Comparison of ENCODE assay signal across 24 cellular contexts in genomic region chr11:104524276-104524675, GRCh38.
"Had no signal": no experiment of that assay in that cellular context is flagged by ENCODE, and none has a peak within 500 bp of the region (broad histone marks: within the 10 kb centered on the region; RNA-seq: fewer than 3 reads in every experiment).

No MANE protein-coding gene starts in this region.

- H3K4me1 ChIP-seq: lower lobe of right lung, parathyroid adenoma, right atrium auricular region, thyroid gland had no signal

- H3K79me2 ChIP-seq: parathyroid adenoma had no signal

- DNase-seq: dorsolateral prefrontal cortex; effector CD4-positive, alpha-beta T cell; foreskin melanocyte; glutamatergic neuron; heart right ventricle; hippocampal formation; kidney glomerular epithelial cell; left ventricle myocardium superior; lower lobe of right lung; naive B cell; stimulated activated CD4-positive, alpha-beta T cell treated with anti-CD3 and anti-CD28 coated beads, Interleukin-2, amount 100 ng/mL, for 24 hours; stimulated activated CD4-positive, alpha-beta T cell treated with anti-CD3 and anti-CD28 coated beads, Interleukin-4, amount 100 ng/mL, for 24 hours; stimulated activated naive CD4-positive, alpha-beta T cell treated with Interleukin-2 at 50 U/mL for 16 hours; stomach; thyroid gland; trophoblast cell had no signal

- H3K9ac ChIP-seq: parathyroid adenoma had no signal

- H3K27me3 ChIP-seq: dorsolateral prefrontal cortex, heart right ventricle, right atrium auricular region, stomach, thyroid gland, vagina had no signal

- ATAC-seq: esophagus mucosa; heart right ventricle; left ventricle myocardium superior; lower lobe of right lung; natural killer cell treated with Interleukin-12 subunit alpha and Interleukin-12 subunit beta and Interleukin-15 and Interleukin-18, amount 100 ng/mL, for 72 hours; sciatic nerve; stimulated activated effector memory CD8-positive, alpha-beta T cell treated with anti-CD3 and anti-CD28 coated beads, Interleukin-12 subunit alpha, Interleukin-12 subunit beta, amount 100 ng/mL, for 72 hours had no signal

- H3K9me3 ChIP-seq: lower lobe of right lung, right atrium auricular region, stomach, thyroid gland, vagina had no signal

- H3K36me3 ChIP-seq: heart right ventricle, lower lobe of right lung, right atrium auricular region, stomach, thyroid gland, vagina had no signal

- H2AFZ ChIP-seq: parathyroid adenoma had no signal

- H3K4me3 ChIP-seq: dorsolateral prefrontal cortex, heart right ventricle, lower lobe of right lung, right atrium auricular region, stomach, thyroid gland, vagina had no signal

- H3K27ac ChIP-seq: epithelial cell of prostate, heart right ventricle, lower lobe of right lung, parathyroid adenoma, right atrium auricular region, stomach, thyroid gland, vagina had no signal
